Comparison of ENCODE assay signal across 1 cellular context in genomic region chr17:80092959-80093358, GRCh38.
A peak's percentile ranks its signal among the peaks of the same experiment; 100 is the strongest.
TF ChIP-seq lines count a peak whose summit lies in the region.

No MANE protein-coding gene starts in this region.

TF ChIP-seq in K562, 482 proteins besides CTCF, POLR2A, EP300 and RAD21:
- 0 out of 2 replicates have a peak, but pooled peaks have one; percentile 20 for TF ChIP-seq SPI1 (IDR thresholded peaks at IDR 0.05; ENCODE audit: borderline replicate concordance, low read depth, low read length)
- TF ChIP-seq RHOXF2B (CRISPR knock-in tag; conservative IDR thresholded peaks at IDR 0.05): no peak
- 0 out of 2 replicates have a peak, but pooled peaks have one; percentile 32 for TF ChIP-seq ZNF121 (CRISPR knock-in tag; conservative IDR thresholded peaks at IDR 0.05)
- TF ChIP-seq MCM2 (IDR thresholded peaks at IDR 0.05; ENCODE audit: low read depth): no peak
TF ChIP-seq in K562: peak in this region for 2.
